ENCODE assay signal across 1 cellular context in the genomic region with DNA sequence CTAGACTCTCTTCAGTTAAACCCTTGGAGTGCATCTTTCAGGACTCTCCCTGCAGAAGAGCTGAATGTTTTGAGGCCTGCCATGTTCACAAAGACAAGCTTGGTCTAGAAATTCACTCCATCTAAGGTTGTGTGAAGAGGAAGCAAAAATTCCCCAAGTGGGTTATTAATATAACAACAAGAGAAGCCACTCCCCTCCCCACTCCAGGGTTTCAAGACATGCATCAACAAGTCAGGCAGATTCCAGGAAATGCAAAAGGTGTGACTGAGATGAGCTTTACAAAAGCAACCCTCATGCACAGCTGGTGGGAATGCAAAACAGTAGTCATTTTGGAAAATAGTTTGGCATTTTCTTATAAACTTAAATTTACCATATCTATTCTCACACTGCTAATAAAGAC.
TF ChIP-seq lines count a peak whose summit lies in the region.

No MANE protein-coding gene starts in this region.

TF ChIP-seq in GM23338, 12 proteins besides CTCF, POLR2A, EP300 and RAD21 (continued from another document):
- TF ChIP-seq, protein P1, sequence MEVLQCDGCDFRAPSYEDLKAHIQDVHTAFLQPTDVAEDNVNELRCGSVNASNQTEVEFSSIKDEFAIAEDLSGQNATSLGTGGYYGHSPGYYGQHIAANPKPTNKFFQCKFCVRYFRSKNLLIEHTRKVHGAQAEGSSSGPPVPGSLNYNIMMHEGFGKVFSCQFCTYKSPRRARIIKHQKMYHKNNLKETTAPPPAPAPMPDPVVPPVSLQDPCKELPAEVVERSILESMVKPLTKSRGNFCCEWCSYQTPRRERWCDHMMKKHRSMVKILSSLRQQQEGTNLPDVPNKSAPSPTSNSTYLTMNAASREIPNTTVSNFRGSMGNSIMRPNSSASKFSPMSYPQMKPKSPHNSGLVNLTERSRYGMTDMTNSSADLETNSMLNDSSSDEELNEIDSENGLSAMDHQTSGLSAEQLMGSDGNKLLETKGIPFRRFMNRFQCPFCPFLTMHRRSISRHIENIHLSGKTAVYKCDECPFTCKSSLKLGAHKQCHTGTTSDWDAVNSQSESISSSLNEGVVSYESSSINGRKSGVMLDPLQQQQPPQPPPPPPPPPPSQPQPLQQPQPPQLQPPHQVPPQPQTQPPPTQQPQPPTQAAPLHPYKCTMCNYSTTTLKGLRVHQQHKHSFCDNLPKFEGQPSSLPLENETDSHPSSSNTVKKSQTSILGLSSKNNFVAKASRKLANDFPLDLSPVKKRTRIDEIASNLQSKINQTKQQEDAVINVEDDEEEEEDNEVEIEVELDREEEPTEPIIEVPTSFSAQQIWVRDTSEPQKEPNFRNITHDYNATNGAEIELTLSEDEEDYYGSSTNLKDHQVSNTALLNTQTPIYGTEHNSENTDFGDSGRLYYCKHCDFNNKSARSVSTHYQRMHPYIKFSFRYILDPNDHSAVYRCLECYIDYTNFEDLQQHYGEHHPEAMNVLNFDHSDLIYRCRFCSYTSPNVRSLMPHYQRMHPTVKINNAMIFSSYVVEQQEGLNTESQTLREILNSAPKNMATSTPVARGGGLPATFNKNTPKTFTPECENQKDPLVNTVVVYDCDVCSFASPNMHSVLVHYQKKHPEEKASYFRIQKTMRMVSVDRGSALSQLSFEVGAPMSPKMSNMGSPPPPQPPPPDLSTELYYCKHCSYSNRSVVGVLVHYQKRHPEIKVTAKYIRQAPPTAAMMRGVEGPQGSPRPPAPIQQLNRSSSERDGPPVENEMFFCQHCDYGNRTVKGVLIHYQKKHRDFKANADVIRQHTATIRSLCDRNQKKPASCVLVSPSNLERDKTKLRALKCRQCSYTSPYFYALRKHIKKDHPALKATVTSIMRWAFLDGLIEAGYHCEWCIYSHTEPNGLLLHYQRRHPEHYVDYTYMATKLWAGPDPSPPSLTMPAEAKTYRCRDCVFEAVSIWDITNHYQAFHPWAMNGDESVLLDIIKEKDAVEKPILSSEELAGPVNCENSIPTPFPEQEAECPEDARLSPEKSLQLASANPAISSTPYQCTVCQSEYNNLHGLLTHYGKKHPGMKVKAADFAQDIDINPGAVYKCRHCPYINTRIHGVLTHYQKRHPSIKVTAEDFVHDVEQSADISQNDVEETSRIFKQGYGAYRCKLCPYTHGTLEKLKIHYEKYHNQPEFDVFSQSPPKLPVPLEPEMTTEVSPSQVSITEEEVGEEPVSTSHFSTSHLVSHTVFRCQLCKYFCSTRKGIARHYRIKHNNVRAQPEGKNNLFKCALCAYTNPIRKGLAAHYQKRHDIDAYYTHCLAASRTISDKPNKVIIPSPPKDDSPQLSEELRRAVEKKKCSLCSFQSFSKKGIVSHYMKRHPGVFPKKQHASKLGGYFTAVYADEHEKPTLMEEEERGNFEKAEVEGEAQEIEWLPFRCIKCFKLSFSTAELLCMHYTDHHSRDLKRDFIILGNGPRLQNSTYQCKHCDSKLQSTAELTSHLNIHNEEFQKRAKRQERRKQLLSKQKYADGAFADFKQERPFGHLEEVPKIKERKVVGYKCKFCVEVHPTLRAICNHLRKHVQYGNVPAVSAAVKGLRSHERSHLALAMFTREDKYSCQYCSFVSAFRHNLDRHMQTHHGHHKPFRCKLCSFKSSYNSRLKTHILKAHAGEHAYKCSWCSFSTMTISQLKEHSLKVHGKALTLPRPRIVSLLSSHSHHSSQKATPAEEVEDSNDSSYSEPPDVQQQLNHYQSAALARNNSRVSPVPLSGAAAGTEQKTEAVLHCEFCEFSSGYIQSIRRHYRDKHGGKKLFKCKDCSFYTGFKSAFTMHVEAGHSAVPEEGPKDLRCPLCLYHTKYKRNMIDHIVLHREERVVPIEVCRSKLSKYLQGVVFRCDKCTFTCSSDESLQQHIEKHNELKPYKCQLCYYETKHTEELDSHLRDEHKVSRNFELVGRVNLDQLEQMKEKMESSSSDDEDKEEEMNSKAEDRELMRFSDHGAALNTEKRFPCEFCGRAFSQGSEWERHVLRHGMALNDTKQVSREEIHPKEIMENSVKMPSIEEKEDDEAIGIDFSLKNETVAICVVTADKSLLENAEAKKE (CRISPR knock-in tag; IDR thresholded peaks at IDR 0.05), result no peak
- TF ChIP-seq NANOG (IDR thresholded peaks at IDR 0.05; ENCODE audit: borderline replicate concordance) (no peak), JUNB (IDR thresholded peaks at IDR 0.05; ENCODE audit: unreplicated experiment) (no peak)
